7 cellular contexts compared by ENCODE assay signal in the genomic region with DNA sequence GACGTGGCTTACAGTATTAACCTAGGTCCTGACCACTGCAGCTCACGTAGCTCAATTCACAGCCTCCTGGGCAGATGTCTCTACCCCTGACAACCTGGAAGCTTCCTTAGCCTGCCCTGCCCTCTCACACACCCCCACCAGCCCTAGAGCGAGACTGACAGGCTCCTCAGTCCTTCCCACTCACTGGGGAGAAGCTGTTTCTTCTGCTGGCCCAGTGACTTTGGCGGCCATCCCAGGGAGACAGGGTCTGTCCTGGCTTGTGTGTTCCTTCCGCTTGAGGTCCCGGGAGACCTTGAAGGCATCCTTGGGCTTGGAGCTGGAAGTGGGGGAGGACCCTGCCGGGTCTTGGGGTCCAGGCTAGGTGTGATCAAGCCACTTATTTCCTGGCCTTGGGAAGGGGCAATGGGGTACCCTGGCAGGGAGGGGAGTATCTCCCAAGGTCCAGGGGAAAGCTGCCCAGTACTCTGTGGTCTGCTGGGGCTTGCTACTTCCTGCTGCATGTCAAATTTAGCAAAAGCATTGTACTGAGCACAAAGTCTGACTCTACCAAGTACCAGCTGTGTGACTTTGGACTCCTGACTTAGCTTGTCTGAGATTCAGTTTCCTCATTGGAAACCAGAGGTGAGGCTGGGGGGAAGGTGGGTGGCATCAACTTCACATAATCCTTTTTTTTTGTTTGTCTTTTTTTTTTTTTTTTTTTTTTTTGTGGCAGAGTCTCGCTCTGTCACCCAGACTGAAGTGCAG. TPM values are rescaled to one million over a fixed set of nuclear protein-coding genes. Genes with fewer than 3 reads are reported as not detected.
DNase-seq lines count a peak whose midpoint lies in the region; ATAC-seq and TF ChIP-seq lines count a peak whose summit lies in the region.

No MANE protein-coding gene starts in this region.

- H3K27me3 Mint-ChIP-seq in HFFc6 (ENCODE audit: insufficient read depth) = no peaks in the 10 kb centered on the region
- no peaks in the 10 kb centered on the region for H3K27me3 Mint-ChIP-seq in activated T-helper 2 cell treated with anti-CD3 and anti-CD28 coated beads, Interferon-gamma antibody, Interleukin-2, Interleukin-4, amounts not matched to agents 10 μg/mL and 5 μg/mL and 100 μg/mL, durations not matched to agents 14 hours and 24 hours and 36 hours (ENCODE audit: low read depth)

- H3K9me3 ChIP-seq in right atrium auricular region = no peaks in the 10 kb centered on the region

- H3K9me3 Mint-ChIP-seq in HFFc6 = no peaks in the 10 kb centered on the region
- no peaks in the 10 kb centered on the region for H3K9me3 Mint-ChIP-seq in activated T-helper 2 cell treated with anti-CD3 and anti-CD28 coated beads, Interferon-gamma antibody, Interleukin-2, Interleukin-4, amounts not matched to agents 10 μg/mL and 5 μg/mL and 100 μg/mL, durations not matched to agents 14 hours and 24 hours and 36 hours
- H3K9me3 Mint-ChIP-seq in stimulated activated effector memory CD8-positive, alpha-beta T cell treated with anti-CD3 and anti-CD28 coated beads, Interleukin-12 subunit alpha, Interleukin-12 subunit beta, amount 100 ng/mL, for 72 hours = no peaks in the 10 kb centered on the region

- intact Hi-C loops in activated T-helper 2 cell treated with anti-CD3 and anti-CD28 coated beads, Interferon-gamma antibody, Interleukin-2, Interleukin-4, amounts not matched to agents 10 μg/mL and 5 μg/mL and 100 μg/mL, durations not matched to agents 14 hours and 24 hours and 36 hours (cut with micrococcal nuclease) = no loop called here

- H3K27ac Mint-ChIP-seq in HFFc6 = peak overlapping the region; percentile 79; the same call in 1 of the 2 replicates
- H3K27ac Mint-ChIP-seq in activated T-helper 2 cell treated with anti-CD3 and anti-CD28 coated beads, Interferon-gamma antibody, Interleukin-2, Interleukin-4, amounts not matched to agents 10 μg/mL and 5 μg/mL and 100 μg/mL, durations not matched to agents 14 hours and 24 hours and 36 hours = no peak overlapping the region
- H3K27ac Mint-ChIP-seq in stimulated activated effector memory CD8-positive, alpha-beta T cell treated with anti-CD3 and anti-CD28 coated beads, Interleukin-12 subunit alpha, Interleukin-12 subunit beta, amount 100 ng/mL, for 72 hours = peak overlapping the region; percentile 32

- H3K4me1 ChIP-seq in right atrium auricular region = peaks cover 0 to 38% of the 10 kb centered on the region in 2 donors

- H3K4me1 Mint-ChIP-seq in HFFc6 (ENCODE audit: low read depth) = peaks cover 24% of the 10 kb centered on the region
- peaks cover 22% of the 10 kb centered on the region for H3K4me1 Mint-ChIP-seq in activated T-helper 2 cell treated with anti-CD3 and anti-CD28 coated beads, Interferon-gamma antibody, Interleukin-2, Interleukin-4, amounts not matched to agents 10 μg/mL and 5 μg/mL and 100 μg/mL, durations not matched to agents 14 hours and 24 hours and 36 hours (ENCODE audit: low read depth)
- peaks cover 38% of the 10 kb centered on the region for H3K4me1 Mint-ChIP-seq in stimulated activated effector memory CD8-positive, alpha-beta T cell treated with anti-CD3 and anti-CD28 coated beads, Interleukin-12 subunit alpha, Interleukin-12 subunit beta, amount 100 ng/mL, for 72 hours

- TF ChIP-seq CTCF in HFFc6 (IDR thresholded peaks at IDR 0.05) (no peak), right atrium auricular region (IDR thresholded peaks at IDR 0.05) (no peak)

- peak overlapping the region; percentile 87 to 92 for H3K27ac ChIP-seq in right atrium auricular region

- DNase-seq in HFFc6 (no peak), right atrium auricular region (ENCODE audit: low spot score) (no peak), iPS-NIHi11 (ENCODE audit: low spot score) (no peak), kidney glomerular epithelial cell (lab: John Stamatoyannopoulos, UW) (no peak)
- DNase-seq in activated T-helper 2 cell treated with anti-CD3 and anti-CD28 coated beads, Interferon-gamma antibody, Interleukin-2, Interleukin-4, amounts not matched to agents 10 μg/mL and 5 μg/mL and 100 μg/mL, durations not matched to agents 14 hours and 24 hours and 36 hours (ENCODE audit: low spot score) = no peak
- no peak for DNase-seq in stimulated activated effector memory CD8-positive, alpha-beta T cell treated with anti-CD3 and anti-CD28 coated beads, Interleukin-12 subunit alpha, Interleukin-12 subunit beta, amount 100 ng/mL, for 72 hours (ENCODE audit: low spot score in 2 of 2)
- DNase-seq in activated CD4-positive, CD25-positive, alpha-beta regulatory T cell (lab: John Stamatoyannopoulos, UW) = no peak

- peak overlapping the region; percentile 96 for H3K4me3 Mint-ChIP-seq in HFFc6
- peak overlapping the region; percentile 94 for H3K4me3 Mint-ChIP-seq in activated T-helper 2 cell treated with anti-CD3 and anti-CD28 coated beads, Interferon-gamma antibody, Interleukin-2, Interleukin-4, amounts not matched to agents 10 μg/mL and 5 μg/mL and 100 μg/mL, durations not matched to agents 14 hours and 24 hours and 36 hours (ENCODE audit: low read depth)
- peak overlapping the region; percentile 94 for H3K4me3 Mint-ChIP-seq in stimulated activated effector memory CD8-positive, alpha-beta T cell treated with anti-CD3 and anti-CD28 coated beads, Interleukin-12 subunit alpha, Interleukin-12 subunit beta, amount 100 ng/mL, for 72 hours

- no peak for ATAC-seq in stimulated activated effector memory CD8-positive, alpha-beta T cell treated with anti-CD3 and anti-CD28 coated beads, Interleukin-12 subunit alpha, Interleukin-12 subunit beta, amount 100 ng/mL, for 72 hours

- peaks cover 5% of the 10 kb centered on the region; the same call in 1 of the 2 replicates for H3K36me3 Mint-ChIP-seq in HFFc6 (ENCODE audit: low read depth)
- peaks cover 21% of the 10 kb centered on the region for H3K36me3 Mint-ChIP-seq in activated T-helper 2 cell treated with anti-CD3 and anti-CD28 coated beads, Interferon-gamma antibody, Interleukin-2, Interleukin-4, amounts not matched to agents 10 μg/mL and 5 μg/mL and 100 μg/mL, durations not matched to agents 14 hours and 24 hours and 36 hours (ENCODE audit: low read depth)
- H3K36me3 Mint-ChIP-seq in stimulated activated effector memory CD8-positive, alpha-beta T cell treated with anti-CD3 and anti-CD28 coated beads, Interleukin-12 subunit alpha, Interleukin-12 subunit beta, amount 100 ng/mL, for 72 hours = peaks cover 33% of the 10 kb centered on the region

- peak overlapping the region in 1 of 2 donors; percentile 99 for H3K4me3 ChIP-seq in right atrium auricular region

- H3K36me3 ChIP-seq in right atrium auricular region = peaks cover 27% of the 10 kb centered on the region

- H3K27me3 ChIP-seq in right atrium auricular region = no peaks in the 10 kb centered on the region

RNA-seq across cellular contexts. Expression of gene MIGA2, which starts 1.9 kb away (rescaled TPM):
- 10 to 100 TPM; 20.2 to 30.2 (median 22.2) TPM for total RNA-seq in HFFc6 (2021; fragmentation: NEBNext Ultra II Directional; extraction: Animal tissue kit (Norgen Biotek cat#: 25700))
- 41.5 and 41.7 TPM in 2 replicates for total RNA-seq in activated T-helper 2 cell treated with anti-CD3 and anti-CD28 coated beads, Interferon-gamma antibody, Interleukin-2, Interleukin-4, amounts not matched to agents 10 μg/mL and 5 μg/mL and 100 μg/mL, durations not matched to agents 14 hours and 24 hours and 36 hours
- 10 to 100 TPM; 34.2 to 40.2 TPM for total RNA-seq in right atrium auricular region

RNA-seq across cellular contexts. Expression of gene SH3GLB2, which starts 10.2 kb away (rescaled TPM):
- total RNA-seq in HFFc6 (2021; fragmentation: NEBNext Ultra II Directional; extraction: Animal tissue kit (Norgen Biotek cat#: 25700)) = 10 to 100 TPM; 38.1 to 56.1 (median 42.7) TPM
- 71.5 and 73.4 TPM in 2 replicates for total RNA-seq in activated T-helper 2 cell treated with anti-CD3 and anti-CD28 coated beads, Interferon-gamma antibody, Interleukin-2, Interleukin-4, amounts not matched to agents 10 μg/mL and 5 μg/mL and 100 μg/mL, durations not matched to agents 14 hours and 24 hours and 36 hours
- total RNA-seq in right atrium auricular region = 10 to 100 TPM; 25.6 to 41.3 TPM

RNA-seq across cellular contexts. Expression of gene DOLPP1, which starts 42.6 kb away (rescaled TPM):
- total RNA-seq in HFFc6 (2021; fragmentation: NEBNext Ultra II Directional; extraction: Animal tissue kit (Norgen Biotek cat#: 25700)) = 10 to 100 TPM; 13.9 to 20.8 (median 15.6) TPM
- total RNA-seq in activated T-helper 2 cell treated with anti-CD3 and anti-CD28 coated beads, Interferon-gamma antibody, Interleukin-2, Interleukin-4, amounts not matched to agents 10 μg/mL and 5 μg/mL and 100 μg/mL, durations not matched to agents 14 hours and 24 hours and 36 hours = 20.2 and 22.9 TPM in 2 replicates
- 1 to 10 TPM; 4.8 to 5.4 TPM for total RNA-seq in right atrium auricular region
